In the genomic region with DNA sequence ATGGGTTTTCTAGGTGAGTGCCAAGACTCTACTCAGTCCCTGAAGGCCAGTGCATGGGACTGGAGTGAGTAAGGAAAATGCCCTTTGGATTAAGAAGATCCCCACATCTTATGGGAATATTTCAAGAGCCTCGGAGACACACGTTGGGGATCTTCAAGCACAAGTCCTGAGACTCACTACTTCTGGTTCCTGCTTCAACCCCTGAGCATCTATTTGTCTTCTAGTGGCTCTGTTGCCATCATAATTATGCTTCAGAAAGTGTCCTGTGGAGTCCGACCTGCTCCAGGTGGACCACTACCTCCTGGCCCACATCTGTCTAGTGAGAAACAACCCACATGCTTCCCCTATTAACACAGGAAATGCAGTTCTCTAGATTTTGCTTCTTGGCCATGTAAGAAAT, we compare ENCODE assay signal across 9 cellular contexts. TPM values are rescaled to one million over a fixed set of nuclear protein-coding genes. Genes with fewer than 3 reads are reported as not detected.
"Had no signal": no experiment of that assay in that cellular context is flagged by ENCODE, and none has a peak within 500 bp of the region (broad histone marks: within the 10 kb centered on the region; RNA-seq: fewer than 3 reads in every experiment).

A gene (minus strand): TSS at position 101 of the 400 bp plus-strand sequence. CDS start 12,670 bp downstream, outside the sequence.

- H3K4me3 ChIP-seq: GM12878 had no signal

- ATAC-seq: GM12878 had no signal

- FAIRE-seq: G401.6, GM12878, GM12891, GM12892, GM18507, GM19239 had no signal

- DNase-seq: GDM1, GF-D8 had no signal

RNA-seq across cellular contexts. Expression of the gene that starts here (rescaled TPM):
- total RNA-seq: G401, GM12878 had no signal
- polyA plus RNA-seq: GM12878 had no signal
